ENCODE assay signal across 33 cellular contexts in the genomic region with DNA sequence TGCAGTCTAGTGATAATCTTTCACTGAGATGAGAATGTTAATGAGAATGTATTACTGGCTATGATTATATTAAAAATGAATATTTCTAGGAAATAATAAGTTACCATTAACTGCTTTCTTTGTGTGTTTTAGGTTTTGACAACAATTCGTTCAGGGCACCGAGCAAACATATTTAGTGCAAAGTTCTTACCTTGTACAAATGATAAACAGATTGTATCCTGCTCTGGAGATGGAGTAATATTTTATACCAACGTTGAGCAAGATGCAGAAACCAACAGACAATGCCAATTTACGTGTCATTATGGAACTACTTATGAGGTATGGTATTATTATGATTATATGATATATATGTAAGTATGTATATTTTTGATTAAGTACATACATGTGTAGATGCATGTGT.
"Had no signal": no experiment of that assay in that cellular context is flagged by ENCODE, and none has a peak within 500 bp of the region (broad histone marks: within the 10 kb centered on the region; RNA-seq: fewer than 3 reads in every experiment).

No MANE protein-coding gene starts in this region.

- H3K4me3 ChIP-seq: adrenal gland, body of pancreas, breast epithelium had no signal

- DNase-seq: activated B cell treated with CpG ODN at 0.5 μM for 24 hours; activated CD4-positive, alpha-beta memory T cell treated with anti-CD3 and anti-CD28 coated beads for 36 hours; activated CD4-positive, alpha-beta T cell treated with anti-CD3 and anti-CD28 coated beads for 4 hours; activated CD4-positive, alpha-beta T cell treated with anti-CD3 and anti-CD28 coated beads, Interleukin-2, amount 10 ng/mL, durations not matched to agents 24 days and 14 days; activated CD4-positive, alpha-beta T cell treated with anti-CD3 and anti-CD28 coated beads, Interleukin-2, amount 50 U/mL, for 1 hour; activated CD4-positive, alpha-beta T cell treated with anti-CD3 and anti-CD28 coated beads, Interleukin-2, amount 50 U/mL, for 4 hours; activated CD4-positive, CD25-positive, alpha-beta regulatory T cell treated with anti-CD3 and anti-CD28 coated beads, Interleukin-2, amount 50 U/mL, for 72 hours; activated CD8-positive, alpha-beta memory T cell treated with anti-CD3 and anti-CD28 coated beads, Interleukin-2, amount 50 U/mL, for 4 hours; activated CD8-positive, alpha-beta T cell treated with anti-CD3 and anti-CD28 coated beads for 36 hours; activated effector memory CD4-positive, alpha-beta T cell treated with anti-CD3 and anti-CD28 coated beads, Interleukin-2, amount 50 U/mL, for 16 hours; activated gamma-delta T cell treated with Interleukin-2 at 50 U/mL for 16 hours; activated naive CD4-positive, alpha-beta T cell; activated naive CD4-positive, alpha-beta T cell treated with anti-CD3 and anti-CD28 coated beads for 36 hours; activated naive CD4-positive, alpha-beta T cell treated with anti-CD3 and anti-CD28 coated beads, Interleukin-2, amount 50 U/mL, for 16 hours; activated naive CD8-positive, alpha-beta T cell treated with anti-CD3 and anti-CD28 coated beads for 36 hours; activated T-cell treated with anti-CD3 and anti-CD28 coated beads for 4 hours; activated T-cell treated with anti-CD3 and anti-CD28 coated beads, Interleukin-2, amount 50 U/mL, for 1 hour; activated T-cell treated with anti-CD3 and anti-CD28 coated beads, Interleukin-2, amount 50 U/mL, for 4 hours; activated T-cell treated with anti-CD3 and anti-CD28 coated beads, Interleukin-2, amount 50 U/mL, for 72 hours; adrenal gland; amniotic stem cell; aorta; body of pancreas; brain microvascular endothelial cell; central memory CD4-positive, alpha-beta T cell; T-helper 1 cell; T-helper 2 cell; T-helper 9 cell had no signal

- H3K36me3 ChIP-seq: breast epithelium had no signal

- ATAC-seq: activated CD8-positive, alpha-beta T cell treated with anti-CD3 and anti-CD28 coated beads for 36 hours; activated naive CD4-positive, alpha-beta T cell treated with anti-CD3 and anti-CD28 coated beads, Interleukin-2, amount 50 U/mL, for 72 hours; activated T-cell treated with anti-CD3 and anti-CD28 coated beads, Interleukin-2, amount 50 U/mL, for 4 hours; activated T-cell treated with anti-CD3 and anti-CD28 coated beads, Interleukin-2, amount 50 U/mL, for 72 hours; activated T-helper 17 cell treated with anti-CD3 and anti-CD28 coated beads, Interleukin-2, amount 50 U/mL, for 72 hours; body of pancreas had no signal

- FAIRE-seq: astrocyte had no signal

- H3K27me3 ChIP-seq: adrenal gland, body of pancreas, brain microvascular endothelial cell, breast epithelium had no signal

- H3K9me3 ChIP-seq: adrenal gland, body of pancreas, breast epithelium had no signal

- H3K27ac ChIP-seq: adrenal gland, body of pancreas, brain microvascular endothelial cell, breast epithelium, VCaP had no signal

- H3K4me1 ChIP-seq: adrenal gland, body of pancreas, breast epithelium had no signal
